ENCODE assay signal across 11 cellular contexts in the genomic region with DNA sequence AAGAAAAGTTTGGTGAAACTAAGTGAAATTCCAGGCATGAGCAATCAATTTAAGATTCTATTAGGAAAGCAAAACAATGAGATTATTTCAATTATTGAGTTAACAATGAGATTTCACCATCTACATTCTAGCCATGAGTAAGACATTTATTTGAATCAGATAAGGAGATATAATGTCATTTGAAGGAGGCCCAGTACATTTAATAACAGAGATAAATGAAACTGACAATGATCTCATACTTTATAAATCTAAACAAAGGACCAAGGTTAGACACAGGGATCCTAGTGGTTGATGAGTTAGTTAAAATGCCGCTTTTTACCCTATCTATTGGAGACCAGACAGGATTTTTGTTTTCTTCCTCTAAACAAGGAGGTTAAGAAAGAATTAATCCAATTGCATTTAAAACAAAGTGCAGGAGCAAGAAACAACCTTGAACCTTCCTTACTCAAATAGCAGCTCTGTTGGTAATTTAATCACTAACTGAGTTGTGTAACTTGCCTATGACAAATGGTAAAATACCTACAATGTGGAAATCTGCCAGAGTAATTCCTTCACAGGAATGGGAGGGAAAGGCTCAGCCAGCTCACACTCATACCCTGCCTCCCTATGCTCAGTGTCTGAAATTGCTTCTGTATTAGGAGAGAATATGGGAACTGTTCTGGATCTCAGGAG.
DNase-seq lines count a peak whose midpoint lies in the region; ATAC-seq and TF ChIP-seq lines count a peak whose summit lies in the region.
"Had no signal": no experiment of that assay in that cellular context is flagged by ENCODE, and none has a peak within 500 bp of the region (broad histone marks: within the 10 kb centered on the region; RNA-seq: fewer than 3 reads in every experiment).

No MANE protein-coding gene starts in this region.

- H3K9me3 ChIP-seq in AG04450 (ENCODE audit: control insufficient read depth, insufficient read depth, low read length) (no peaks in the 10 kb centered on the region), mucosa of descending colon (no peaks in the 10 kb centered on the region)

- H3K4me1 ChIP-seq in mucosa of descending colon (ENCODE audit: low read depth), result no peaks in the 10 kb centered on the region

- peak overlapping the region; percentile 68 for H3K27ac ChIP-seq in AG04450 (ENCODE audit: low read depth, low read length)

- TF ChIP-seq CTCF in AG04450 (IDR thresholded peaks at IDR 0.05; ENCODE audit: low read depth, low read length), result 0 out of 2 replicates have a peak, but pooled peaks have one; percentile 33
- peak; percentile 41 for TF ChIP-seq CTCF in epithelial cell of proximal tubule (conservative IDR thresholded peaks at IDR 0.05; ENCODE audit: low read depth, low read length)
- no peak for TF ChIP-seq CTCF in mucosa of descending colon (IDR thresholded peaks at IDR 0.05)

- intact Hi-C loops in mucosa of descending colon (cut with DNase I, micrococcal nuclease), result no loop called here

- H3K4me3 ChIP-seq in AG04450 (ENCODE audit: low read depth, low read length) (no peak overlapping the region), epithelial cell of proximal tubule (ENCODE audit: low read depth, low read length) (no peak overlapping the region), mucosa of descending colon (no peak overlapping the region)

- POLR2A ChIA-PET in AG04450 (lab: Yijun Ruan, JAX), result interaction anchor here (0.7 to 1.0 kb wide), 3 partner anchors 47 to 103 kb away, joined by 3 to 6 read pairs (median 3); partner anchors contain the start of gene NR3C1

- H3K36me3 ChIP-seq in mucosa of descending colon (ENCODE audit: low read depth), result no peaks in the 10 kb centered on the region

- CTCF ChIA-PET in AG04450 (lab: Charles Lee), result interaction anchor here (1.6 kb wide), 1 partner anchor 317 kb away, joined by 4 read pairs; no protein-coding TSS in a partner anchor

- peak; percentile 81 for DNase-seq in AG04450 (ENCODE audit: low read depth, low spot score)
- peak; percentile 97 for DNase-seq in NCI-H226
- DNase-seq in epithelial cell of proximal tubule (ENCODE audit: low read depth), result peak; percentile 94
- DNase-seq in mucosa of descending colon, result no peak
- no peak for DNase-seq in stimulated activated CD8-positive, alpha-beta memory T cell treated with anti-CD3 and anti-CD28 coated beads, Interleukin-4, amount 100 ng/mL, for 48 hours
- no peak for DNase-seq in CD1c-positive myeloid dendritic cell (ENCODE audit: extremely low spot score)
- DNase-seq: CD4-positive, CD25-positive, alpha-beta regulatory T cell; mesendoderm; NCI-H2081 had no signal

- ATAC-seq in mucosa of descending colon, result peak; percentile 59
- no peak for ATAC-seq in GM19035 (IDR thresholded peaks at IDR 0.05; ENCODE audit: unreplicated experiment)
- ATAC-seq in GM18498 (IDR thresholded peaks at IDR 0.05; ENCODE audit: unreplicated experiment), result no peak

- no peaks in the 10 kb centered on the region for H3K27me3 ChIP-seq in AG04450 (ENCODE audit: control insufficient read depth, insufficient read depth, low read length)

Comparison
In these comparisons a context has a peak if more than half of its experiments do, and no peak if none do; other contexts are left out.
1. DNase-seq: peak in AG04450 (single experiment), NCI-H226 (single experiment) and epithelial cell of proximal tubule (single experiment); none in mucosa of descending colon (0 of 3), stimulated activated CD8-positive, alpha-beta memory T cell treated with anti-CD3 and anti-CD28 coated beads, Interleukin-4, amount 100 ng/mL, for 48 hours (single experiment) and CD1c-positive myeloid dendritic cell (single experiment).